ENCODE assay signal across 8 cellular contexts in the genomic region with DNA sequence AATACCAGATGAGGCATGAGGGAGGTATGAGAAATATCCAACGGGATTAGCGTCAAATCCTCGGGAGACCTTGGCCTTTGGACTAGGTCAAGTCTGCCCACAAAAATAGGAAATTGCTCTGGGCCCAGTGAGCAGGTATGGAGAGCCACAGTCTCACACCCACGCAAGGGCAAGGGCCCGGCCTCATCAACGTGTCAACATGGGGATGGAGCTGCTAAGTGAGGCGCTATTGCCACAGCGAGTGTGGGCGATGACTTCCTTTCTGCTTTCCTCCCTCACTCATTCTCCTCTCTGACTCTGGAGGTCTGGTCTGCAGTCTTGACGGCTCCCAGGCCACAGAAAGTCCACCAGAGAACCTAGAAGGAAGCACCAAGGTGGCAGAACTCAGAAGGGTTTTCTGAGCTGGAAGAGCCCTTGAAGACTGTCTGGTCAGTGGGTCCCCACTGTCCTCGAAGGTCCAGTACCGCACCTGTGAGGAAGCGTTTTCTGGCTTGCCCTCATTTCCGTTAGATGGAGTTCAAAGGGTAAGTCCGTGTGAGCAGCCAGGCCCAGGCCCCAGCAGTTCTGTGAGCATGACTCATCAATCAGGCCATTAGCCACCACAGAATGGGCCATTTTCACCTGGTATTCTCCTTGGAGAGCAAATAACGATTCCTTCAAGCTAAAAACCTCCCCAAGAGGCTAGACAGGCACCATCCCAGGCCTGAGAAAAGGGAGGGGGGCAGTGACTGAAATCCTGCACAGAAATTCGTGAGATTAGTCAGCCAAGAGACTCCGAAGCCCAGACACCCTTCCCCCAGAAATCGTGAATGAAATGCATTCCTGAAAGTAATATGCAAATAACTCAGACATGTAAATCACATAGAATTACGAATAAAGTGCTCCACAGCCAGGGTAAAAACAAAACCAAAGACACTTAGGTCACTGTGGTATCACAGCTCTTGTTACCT.
DNase-seq lines count a peak whose midpoint lies in the region; ATAC-seq lines count a peak whose summit lies in the region.

No MANE protein-coding gene starts in this region.

- no peaks in the 10 kb centered on the region for H3K36me3 Mint-ChIP-seq in activated T-cell treated with anti-CD3 and anti-CD28 coated beads, Interleukin-2, amount 50 U/mL, for 4 hours (ENCODE audit: insufficient read depth)

- DNase-seq in ELR (ENCODE audit: low read depth) (peak; percentile 80), iPS-NIHi7 (ENCODE audit: extremely low spot score) (peak; percentile 60), NCI-H2081 (lab: John Stamatoyannopoulos, UW) (no peak)
- DNase-seq in activated T-cell treated with anti-CD3 and anti-CD28 coated beads, Interleukin-2, amount 50 U/mL, for 4 hours, result no peak
- DNase-seq in stimulated activated naive CD8-positive, alpha-beta T cell treated with anti-CD3 and anti-CD28 coated beads, Interleukin-15, Interleukin-2, amounts not matched to agents 100 U/mL and 50 U/mL, for 24 hours, result peak; percentile 67
- no peak for DNase-seq in effector CD4-positive, alpha-beta T cell

- no peaks in the 10 kb centered on the region for H3K27me3 Mint-ChIP-seq in activated T-cell treated with anti-CD3 and anti-CD28 coated beads, Interleukin-2, amount 50 U/mL, for 4 hours (ENCODE audit: low read depth)

- peaks cover 23% of the 10 kb centered on the region for H3K4me1 Mint-ChIP-seq in activated T-cell treated with anti-CD3 and anti-CD28 coated beads, Interleukin-2, amount 50 U/mL, for 4 hours (ENCODE audit: low read depth)

- H3K4me3 Mint-ChIP-seq in activated T-cell treated with anti-CD3 and anti-CD28 coated beads, Interleukin-2, amount 50 U/mL, for 4 hours, result peak overlapping the region; percentile 28

- ATAC-seq in GM21423 (IDR thresholded peaks at IDR 0.05; ENCODE audit: unreplicated experiment), result peak; percentile 74
- peak; percentile 68 for ATAC-seq in HG03571 (IDR thresholded peaks at IDR 0.05; ENCODE audit: unreplicated experiment)
- ATAC-seq in activated T-cell treated with anti-CD3 and anti-CD28 coated beads, Interleukin-2, amount 50 U/mL, for 4 hours, result peak; percentile 84 to 88
- peak; percentile 82 for ATAC-seq in stimulated activated naive CD8-positive, alpha-beta T cell treated with anti-CD3 and anti-CD28 coated beads, Interleukin-15, Interleukin-2, amounts not matched to agents 100 U/mL and 50 U/mL, for 24 hours

- no peaks in the 10 kb centered on the region for H3K9me3 Mint-ChIP-seq in activated T-cell treated with anti-CD3 and anti-CD28 coated beads, Interleukin-2, amount 50 U/mL, for 4 hours

Comparison
In these comparisons a context has a peak if more than half of its experiments do, and no peak if none do; other contexts are left out.
1. DNase-seq: peak in ELR (single experiment), iPS-NIHi7 (single experiment) and stimulated activated naive CD8-positive, alpha-beta T cell treated with anti-CD3 and anti-CD28 coated beads, Interleukin-15, Interleukin-2, amounts not matched to agents 100 U/mL and 50 U/mL, for 24 hours (single experiment); none in activated T-cell treated with anti-CD3 and anti-CD28 coated beads, Interleukin-2, amount 50 U/mL, for 4 hours (single experiment), effector CD4-positive, alpha-beta T cell (single experiment) and NCI-H2081 (0 of 2).
2. Peak in every context shown above with its lines, with median percentiles within 50 percentile points of each other: ATAC-seq.